Comparison of ENCODE assay signal across 1 cellular context in the genomic region with DNA sequence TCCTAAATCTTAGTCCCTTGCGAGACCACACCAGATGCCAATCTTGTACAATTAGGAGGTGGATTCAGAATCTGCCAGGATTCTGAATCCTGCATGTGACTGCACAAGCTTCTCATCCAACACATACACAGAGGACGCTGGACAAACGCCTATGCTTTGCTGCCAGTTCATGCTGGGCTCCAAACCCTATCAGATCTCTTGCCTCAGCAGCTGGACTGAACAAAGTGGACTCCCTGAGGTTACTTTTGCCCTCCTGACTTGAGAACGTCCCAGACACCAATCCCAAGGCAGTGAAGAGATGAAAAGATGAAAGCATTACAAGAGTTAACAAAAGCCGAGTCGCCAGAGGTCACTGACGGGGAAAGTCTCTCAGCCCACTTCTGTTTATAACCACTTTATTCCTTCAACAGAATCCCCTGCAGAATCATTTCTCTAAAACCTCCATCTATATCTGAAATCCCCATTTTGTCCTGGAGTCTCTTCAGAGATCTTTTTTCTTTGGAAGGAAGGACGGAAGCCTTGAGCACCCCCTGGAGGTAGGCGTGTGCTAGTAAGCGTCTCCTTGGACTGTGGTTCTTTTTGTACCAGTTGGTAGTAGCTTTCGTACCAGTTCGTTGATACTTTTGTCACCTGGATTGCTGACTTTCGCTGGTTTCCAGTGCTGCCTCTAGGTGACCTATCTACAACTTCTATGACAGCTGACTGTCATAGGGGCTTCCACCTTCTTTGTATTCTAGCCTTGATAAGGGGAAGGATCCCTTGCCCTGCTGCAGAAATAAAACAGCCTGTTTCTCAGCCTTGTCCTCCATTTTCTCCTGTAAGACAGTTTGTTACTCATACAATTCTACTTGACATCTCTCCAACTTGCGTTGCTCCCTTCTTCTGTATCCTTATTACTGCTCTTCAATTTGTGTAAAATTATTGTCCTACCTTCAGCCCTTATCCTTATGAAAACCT.
TF ChIP-seq lines count a peak whose summit lies in the region.

No MANE protein-coding gene starts in this region.

TF ChIP-seq in HepG2, 621 proteins besides CTCF, POLR2A, EP300 and RAD21 (continued from another document):
- TF ChIP-seq, protein P1, sequence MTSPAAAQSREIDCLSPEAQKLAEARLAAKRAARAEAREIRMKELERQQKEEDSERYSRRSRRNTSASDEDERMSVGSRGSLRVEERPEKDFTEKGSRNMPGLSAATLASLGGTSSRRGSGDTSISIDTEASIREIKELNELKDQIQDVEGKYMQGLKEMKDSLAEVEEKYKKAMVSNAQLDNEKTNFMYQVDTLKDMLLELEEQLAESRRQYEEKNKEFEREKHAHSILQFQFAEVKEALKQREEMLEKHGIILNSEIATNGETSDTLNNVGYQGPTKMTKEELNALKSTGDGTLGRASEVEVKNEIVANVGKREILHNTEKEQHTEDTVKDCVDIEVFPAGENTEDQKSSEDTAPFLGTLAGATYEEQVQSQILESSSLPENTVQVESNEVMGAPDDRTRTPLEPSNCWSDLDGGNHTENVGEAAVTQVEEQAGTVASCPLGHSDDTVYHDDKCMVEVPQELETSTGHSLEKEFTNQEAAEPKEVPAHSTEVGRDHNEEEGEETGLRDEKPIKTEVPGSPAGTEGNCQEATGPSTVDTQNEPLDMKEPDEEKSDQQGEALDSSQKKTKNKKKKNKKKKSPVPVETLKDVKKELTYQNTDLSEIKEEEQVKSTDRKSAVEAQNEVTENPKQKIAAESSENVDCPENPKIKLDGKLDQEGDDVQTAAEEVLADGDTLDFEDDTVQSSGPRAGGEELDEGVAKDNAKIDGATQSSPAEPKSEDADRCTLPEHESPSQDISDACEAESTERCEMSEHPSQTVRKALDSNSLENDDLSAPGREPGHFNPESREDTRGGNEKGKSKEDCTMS (CRISPR knock-in tag; conservative IDR thresholded peaks at IDR 0.05) = no peak
- TF ChIP-seq SAP130 (CRISPR knock-in tag; IDR thresholded peaks at IDR 0.05; ENCODE audit: low read depth) (peak; percentile 38; the same call in 1 of the 2 replicates), ZNF816 (CRISPR knock-in tag; IDR thresholded peaks at IDR 0.05; ENCODE audit: borderline replicate concordance) (no peak), SMC3 (IDR thresholded peaks at IDR 0.05; ENCODE audit: low read length) (peak; percentile 91), ZNF747 (CRISPR knock-in tag; IDR thresholded peaks at IDR 0.05; ENCODE audit: borderline replicate concordance) (no peak), PCBP2 (optimal IDR thresholded peaks at IDR 0.05; ENCODE audit: low read depth, low read length, poor library complexity, severe bottlenecking) (no peak), CBX2 (IDR thresholded peaks at IDR 0.05; ENCODE audit: low read depth, low read length) (no peak), CBX2 (CRISPR knock-in tag; IDR thresholded peaks at IDR 0.05; ENCODE audit: low read depth) (no peak), MTF1 (CRISPR knock-in tag; IDR thresholded peaks at IDR 0.05) (no peak), YY1 (IDR thresholded peaks at IDR 0.05; ENCODE audit: insufficient read depth, insufficient replicate concordance, low read depth, low read length) (no peak), TBX3 (IDR thresholded peaks at IDR 0.05; ENCODE audit: borderline replicate concordance) (no peak), TEAD3 (CRISPR knock-in tag; optimal IDR thresholded peaks at IDR 0.05; ENCODE audit: borderline replicate concordance) (peak; percentile 62), ZNF207 (IDR thresholded peaks at IDR 0.05; ENCODE audit: borderline replicate concordance) (no peak), KAT8 (CRISPR knock-in tag; IDR thresholded peaks at IDR 0.05) (0 out of 2 replicates have a peak, but pooled peaks have one; percentile 17), SP140L (CRISPR knock-in tag; IDR thresholded peaks at IDR 0.05; ENCODE audit: borderline replicate concordance) (no peak), SRF (IDR thresholded peaks at IDR 0.05; ENCODE audit: low read depth, low read length) (no peak), CC2D1A (CRISPR knock-in tag; IDR thresholded peaks at IDR 0.05) (no peak), TP53 (CRISPR knock-in tag; conservative IDR thresholded peaks at IDR 0.05) (no peak), POGZ (CRISPR knock-in tag; IDR thresholded peaks at IDR 0.05) (0 out of 2 replicates have a peak, but pooled peaks have one; percentile 33), SOX6 (IDR thresholded peaks at IDR 0.05) (no peak), SOX6 (CRISPR knock-in tag; IDR thresholded peaks at IDR 0.05) (peak; percentile 28; the same call in 1 of the 2 replicates), ZFX (CRISPR knock-in tag; IDR thresholded peaks at IDR 0.05; ENCODE audit: low read depth) (no peak), TCF12 (IDR thresholded peaks at IDR 0.05) (no peak), TCF12 (CRISPR knock-in tag; IDR thresholded peaks at IDR 0.05) (no peak), TBL1XR1 (IDR thresholded peaks at IDR 0.05; ENCODE audit: borderline replicate concordance, low read length, partially characterized antibody) (peak; percentile 31), ZNF317 (CRISPR knock-in tag; IDR thresholded peaks at IDR 0.05) (0 out of 2 replicates have a peak, but pooled peaks have one; percentile 19), EED (CRISPR knock-in tag; IDR thresholded peaks at IDR 0.05) (no peak), ZKSCAN1 (IDR thresholded peaks at IDR 0.05; ENCODE audit: low read length) (no peak), NCOR1 (IDR thresholded peaks at IDR 0.05; ENCODE audit: borderline replicate concordance, low read length) (no peak), NBN (conservative IDR thresholded peaks at IDR 0.05) (no peak), NFIC (IDR thresholded peaks at IDR 0.05; ENCODE audit: low read length) (no peak), RFX5 (IDR thresholded peaks at IDR 0.05; ENCODE audit: low read depth, low read length) (no peak)
- TF ChIP-seq, protein P2, sequence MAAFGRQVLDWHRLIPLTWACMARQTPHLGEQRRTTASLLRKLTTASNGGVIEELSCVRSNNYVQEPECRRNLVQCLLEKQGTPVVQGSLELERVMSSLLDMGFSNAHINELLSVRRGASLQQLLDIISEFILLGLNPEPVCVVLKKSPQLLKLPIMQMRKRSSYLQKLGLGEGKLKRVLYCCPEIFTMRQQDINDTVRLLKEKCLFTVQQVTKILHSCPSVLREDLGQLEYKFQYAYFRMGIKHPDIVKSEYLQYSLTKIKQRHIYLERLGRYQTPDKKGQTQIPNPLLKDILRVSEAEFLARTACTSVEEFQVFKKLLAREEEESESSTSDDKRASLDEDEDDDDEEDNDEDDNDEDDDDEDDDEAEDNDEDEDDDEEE (CRISPR knock-in tag; IDR thresholded peaks at IDR 0.05) = 0 out of 2 replicates have a peak, but pooled peaks have one; percentile 33
- TF ChIP-seq, protein P3, sequence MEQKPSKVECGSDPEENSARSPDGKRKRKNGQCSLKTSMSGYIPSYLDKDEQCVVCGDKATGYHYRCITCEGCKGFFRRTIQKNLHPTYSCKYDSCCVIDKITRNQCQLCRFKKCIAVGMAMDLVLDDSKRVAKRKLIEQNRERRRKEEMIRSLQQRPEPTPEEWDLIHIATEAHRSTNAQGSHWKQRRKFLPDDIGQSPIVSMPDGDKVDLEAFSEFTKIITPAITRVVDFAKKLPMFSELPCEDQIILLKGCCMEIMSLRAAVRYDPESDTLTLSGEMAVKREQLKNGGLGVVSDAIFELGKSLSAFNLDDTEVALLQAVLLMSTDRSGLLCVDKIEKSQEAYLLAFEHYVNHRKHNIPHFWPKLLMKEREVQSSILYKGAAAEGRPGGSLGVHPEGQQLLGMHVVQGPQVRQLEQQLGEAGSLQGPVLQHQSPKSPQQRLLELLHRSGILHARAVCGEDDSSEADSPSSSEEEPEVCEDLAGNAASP (CRISPR knock-in tag; IDR thresholded peaks at IDR 0.05; ENCODE audit: borderline replicate concordance) = 0 out of 2 replicates have a peak, but pooled peaks have one; percentile 35
- TF ChIP-seq, protein P4, sequence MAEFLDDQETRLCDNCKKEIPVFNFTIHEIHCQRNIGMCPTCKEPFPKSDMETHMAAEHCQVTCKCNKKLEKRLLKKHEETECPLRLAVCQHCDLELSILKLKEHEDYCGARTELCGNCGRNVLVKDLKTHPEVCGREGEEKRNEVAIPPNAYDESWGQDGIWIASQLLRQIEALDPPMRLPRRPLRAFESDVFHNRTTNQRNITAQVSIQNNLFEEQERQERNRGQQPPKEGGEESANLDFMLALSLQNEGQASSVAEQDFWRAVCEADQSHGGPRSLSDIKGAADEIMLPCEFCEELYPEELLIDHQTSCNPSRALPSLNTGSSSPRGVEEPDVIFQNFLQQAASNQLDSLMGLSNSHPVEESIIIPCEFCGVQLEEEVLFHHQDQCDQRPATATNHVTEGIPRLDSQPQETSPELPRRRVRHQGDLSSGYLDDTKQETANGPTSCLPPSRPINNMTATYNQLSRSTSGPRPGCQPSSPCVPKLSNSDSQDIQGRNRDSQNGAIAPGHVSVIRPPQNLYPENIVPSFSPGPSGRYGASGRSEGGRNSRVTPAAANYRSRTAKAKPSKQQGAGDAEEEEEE (CRISPR knock-in tag; IDR thresholded peaks at IDR 0.05; ENCODE audit: borderline replicate concordance) = no peak
- TF ChIP-seq, protein P5, sequence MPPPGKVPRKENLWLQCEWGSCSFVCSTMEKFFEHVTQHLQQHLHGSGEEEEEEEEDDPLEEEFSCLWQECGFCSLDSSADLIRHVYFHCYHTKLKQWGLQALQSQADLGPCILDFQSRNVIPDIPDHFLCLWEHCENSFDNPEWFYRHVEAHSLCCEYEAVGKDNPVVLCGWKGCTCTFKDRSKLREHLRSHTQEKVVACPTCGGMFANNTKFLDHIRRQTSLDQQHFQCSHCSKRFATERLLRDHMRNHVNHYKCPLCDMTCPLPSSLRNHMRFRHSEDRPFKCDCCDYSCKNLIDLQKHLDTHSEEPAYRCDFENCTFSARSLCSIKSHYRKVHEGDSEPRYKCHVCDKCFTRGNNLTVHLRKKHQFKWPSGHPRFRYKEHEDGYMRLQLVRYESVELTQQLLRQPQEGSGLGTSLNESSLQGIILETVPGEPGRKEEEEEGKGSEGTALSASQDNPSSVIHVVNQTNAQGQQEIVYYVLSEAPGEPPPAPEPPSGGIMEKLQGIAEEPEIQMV (CRISPR knock-in tag; IDR thresholded peaks at IDR 0.05; ENCODE audit: low read depth) = no peak
- TF ChIP-seq, protein P6, sequence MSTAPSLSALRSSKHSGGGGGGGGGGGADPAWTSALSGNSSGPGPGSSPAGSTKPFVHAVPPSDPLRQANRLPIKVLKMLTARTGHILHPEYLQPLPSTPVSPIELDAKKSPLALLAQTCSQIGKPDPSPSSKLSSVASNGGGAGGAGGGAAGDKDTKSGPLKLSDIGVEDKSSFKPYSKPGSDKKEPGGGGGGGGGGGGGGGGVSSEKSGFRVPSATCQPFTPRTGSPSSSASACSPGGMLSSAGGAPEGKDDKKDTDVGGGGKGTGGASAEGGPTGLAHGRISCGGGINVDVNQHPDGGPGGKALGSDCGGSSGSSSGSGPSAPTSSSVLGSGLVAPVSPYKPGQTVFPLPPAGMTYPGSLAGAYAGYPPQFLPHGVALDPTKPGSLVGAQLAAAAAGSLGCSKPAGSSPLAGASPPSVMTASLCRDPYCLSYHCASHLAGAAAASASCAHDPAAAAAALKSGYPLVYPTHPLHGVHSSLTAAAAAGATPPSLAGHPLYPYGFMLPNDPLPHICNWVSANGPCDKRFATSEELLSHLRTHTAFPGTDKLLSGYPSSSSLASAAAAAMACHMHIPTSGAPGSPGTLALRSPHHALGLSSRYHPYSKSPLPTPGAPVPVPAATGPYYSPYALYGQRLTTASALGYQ (CRISPR knock-in tag; IDR thresholded peaks at IDR 0.05) = no peak
- TF ChIP-seq, protein P7, sequence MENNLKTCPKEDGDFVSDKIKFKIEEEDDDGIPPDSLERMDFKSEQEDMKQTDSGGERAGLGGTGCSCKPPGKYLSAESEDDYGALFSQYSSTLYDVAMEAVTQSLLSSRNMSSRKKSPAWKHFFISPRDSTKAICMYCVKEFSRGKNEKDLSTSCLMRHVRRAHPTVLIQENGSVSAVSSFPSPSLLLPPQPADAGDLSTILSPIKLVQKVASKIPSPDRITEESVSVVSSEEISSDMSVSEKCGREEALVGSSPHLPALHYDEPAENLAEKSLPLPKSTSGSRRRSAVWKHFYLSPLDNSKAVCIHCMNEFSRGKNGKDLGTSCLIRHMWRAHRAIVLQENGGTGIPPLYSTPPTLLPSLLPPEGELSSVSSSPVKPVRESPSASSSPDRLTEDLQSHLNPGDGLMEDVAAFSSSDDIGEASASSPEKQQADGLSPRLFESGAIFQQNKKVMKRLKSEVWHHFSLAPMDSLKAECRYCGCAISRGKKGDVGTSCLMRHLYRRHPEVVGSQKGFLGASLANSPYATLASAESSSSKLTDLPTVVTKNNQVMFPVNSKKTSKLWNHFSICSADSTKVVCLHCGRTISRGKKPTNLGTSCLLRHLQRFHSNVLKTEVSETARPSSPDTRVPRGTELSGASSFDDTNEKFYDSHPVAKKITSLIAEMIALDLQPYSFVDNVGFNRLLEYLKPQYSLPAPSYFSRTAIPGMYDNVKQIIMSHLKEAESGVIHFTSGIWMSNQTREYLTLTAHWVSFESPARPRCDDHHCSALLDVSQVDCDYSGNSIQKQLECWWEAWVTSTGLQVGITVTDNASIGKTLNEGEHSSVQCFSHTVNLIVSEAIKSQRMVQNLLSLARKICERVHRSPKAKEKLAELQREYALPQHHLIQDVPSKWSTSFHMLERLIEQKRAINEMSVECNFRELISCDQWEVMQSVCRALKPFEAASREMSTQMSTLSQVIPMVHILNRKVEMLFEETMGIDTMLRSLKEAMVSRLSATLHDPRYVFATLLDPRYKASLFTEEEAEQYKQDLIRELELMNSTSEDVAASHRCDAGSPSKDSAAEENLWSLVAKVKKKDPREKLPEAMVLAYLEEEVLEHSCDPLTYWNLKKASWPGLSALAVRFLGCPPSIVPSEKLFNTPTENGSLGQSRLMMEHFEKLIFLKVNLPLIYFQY (CRISPR knock-in tag; IDR thresholded peaks at IDR 0.05; ENCODE audit: borderline replicate concordance) = no peak
- TF ChIP-seq, protein P8, sequence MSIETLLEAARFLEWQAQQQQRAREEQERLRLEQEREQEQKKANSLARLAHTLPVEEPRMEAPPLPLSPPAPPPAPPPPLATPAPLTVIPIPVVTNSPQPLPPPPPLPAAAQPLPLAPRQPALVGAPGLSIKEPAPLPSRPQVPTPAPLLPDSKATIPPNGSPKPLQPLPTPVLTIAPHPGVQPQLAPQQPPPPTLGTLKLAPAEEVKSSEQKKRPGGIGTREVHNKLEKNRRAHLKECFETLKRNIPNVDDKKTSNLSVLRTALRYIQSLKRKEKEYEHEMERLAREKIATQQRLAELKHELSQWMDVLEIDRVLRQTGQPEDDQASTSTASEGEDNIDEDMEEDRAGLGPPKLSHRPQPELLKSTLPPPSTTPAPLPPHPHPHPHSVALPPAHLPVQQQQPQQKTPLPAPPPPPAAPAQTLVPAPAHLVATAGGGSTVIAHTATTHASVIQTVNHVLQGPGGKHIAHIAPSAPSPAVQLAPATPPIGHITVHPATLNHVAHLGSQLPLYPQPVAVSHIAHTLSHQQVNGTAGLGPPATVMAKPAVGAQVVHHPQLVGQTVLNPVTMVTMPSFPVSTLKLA (IDR thresholded peaks at IDR 0.05) = no peak
- TF ChIP-seq, protein P9, sequence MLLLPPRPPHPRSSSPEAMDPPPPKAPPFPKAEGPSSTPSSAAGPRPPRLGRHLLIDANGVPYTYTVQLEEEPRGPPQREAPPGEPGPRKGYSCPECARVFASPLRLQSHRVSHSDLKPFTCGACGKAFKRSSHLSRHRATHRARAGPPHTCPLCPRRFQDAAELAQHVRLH (CRISPR knock-in tag; IDR thresholded peaks at IDR 0.05; ENCODE audit: borderline replicate concordance, low read depth) = 0 out of 2 replicates have a peak, but pooled peaks have one; percentile 38
- TF ChIP-seq, protein P10, sequence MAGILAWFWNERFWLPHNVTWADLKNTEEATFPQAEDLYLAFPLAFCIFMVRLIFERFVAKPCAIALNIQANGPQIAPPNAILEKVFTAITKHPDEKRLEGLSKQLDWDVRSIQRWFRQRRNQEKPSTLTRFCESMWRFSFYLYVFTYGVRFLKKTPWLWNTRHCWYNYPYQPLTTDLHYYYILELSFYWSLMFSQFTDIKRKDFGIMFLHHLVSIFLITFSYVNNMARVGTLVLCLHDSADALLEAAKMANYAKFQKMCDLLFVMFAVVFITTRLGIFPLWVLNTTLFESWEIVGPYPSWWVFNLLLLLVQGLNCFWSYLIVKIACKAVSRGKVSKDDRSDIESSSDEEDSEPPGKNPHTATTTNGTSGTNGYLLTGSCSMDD (CRISPR knock-in tag; IDR thresholded peaks at IDR 0.05) = no peak
